In genomic region chr2:39243469-39244123, GRCh38 we compare ENCODE assay signal across 1 cellular context.
TF ChIP-seq lines count a peak whose summit lies in the region.

Gene CDKL4 (minus strand): TSS chr2:39243970.

TF ChIP-seq in SK-N-SH, 30 proteins besides CTCF, POLR2A, EP300 and RAD21 (continued from another document):
- no peak for TF ChIP-seq NFIC (IDR thresholded peaks at IDR 0.05; ENCODE audit: borderline replicate concordance)
- TF ChIP-seq ELF1 (IDR thresholded peaks at IDR 0.05) = no peak
- TF ChIP-seq MAX (IDR thresholded peaks at IDR 0.05; ENCODE audit: low read depth) = peak; percentile 92
- TF ChIP-seq MXI1 (IDR thresholded peaks at IDR 0.05; ENCODE audit: low read depth, low read length) = peak; percentile 70
- TF ChIP-seq FOXJ3 (CRISPR knock-in tag; IDR thresholded peaks at IDR 0.05) = peak; percentile 41; the same call in 1 of the 2 replicates
- TF ChIP-seq SIN3A (IDR thresholded peaks at IDR 0.05; ENCODE audit: borderline replicate concordance, low read depth, low read length) = peak; percentile 80; the same call in 1 of the 2 replicates
